15 cellular contexts compared by ENCODE assay signal in the genomic region with DNA sequence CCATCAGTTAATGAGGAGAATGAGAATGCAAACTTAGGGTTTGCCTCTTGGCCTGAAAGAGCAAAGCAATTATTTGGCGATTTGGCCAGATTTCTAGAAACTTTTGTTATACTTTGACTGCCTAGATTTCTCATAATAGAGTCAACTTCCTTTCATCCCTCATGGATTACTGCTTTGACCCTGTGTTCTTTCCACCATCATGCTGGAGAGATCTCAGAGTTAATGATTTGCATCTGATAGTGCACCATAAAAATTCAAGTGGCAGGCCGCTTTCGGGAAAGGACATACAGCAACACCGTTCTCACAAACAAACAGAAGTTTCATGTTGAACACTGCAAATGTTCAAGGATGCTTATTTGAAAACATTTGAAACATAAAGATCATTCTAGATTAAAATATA.
DNase-seq lines count a peak whose midpoint lies in the region; ATAC-seq lines count a peak whose summit lies in the region.
"Had no signal": no experiment of that assay in that cellular context is flagged by ENCODE, and none has a peak within 500 bp of the region (broad histone marks: within the 10 kb centered on the region; RNA-seq: fewer than 3 reads in every experiment).

No MANE protein-coding gene starts in this region.

- peak; percentile 43 for DNase-seq in COLO668 (lab: John Stamatoyannopoulos, UW; ENCODE audit: unreplicated experiment)
- DNase-seq in SHP77 treated with DMSO at 0.1 percent for 48 hours (lab: John Stamatoyannopoulos, UW), result peak; percentile 17
- peak; percentile 62 for DNase-seq in left kidney (ENCODE audit: low read depth, low spot score)
- DNase-seq in activated naive CD4-positive, alpha-beta T cell treated with anti-CD3 and anti-CD28 coated beads, Interleukin-2, amount 50 U/mL, for 16 hours, result no peak
- no peak for DNase-seq in mesenteric fat pad (ENCODE audit: low spot score)
- DNase-seq: activated naive CD4-positive, alpha-beta T cell treated with anti-CD3 and anti-CD28 coated beads, Interleukin-2, amount 10 ng/mL, durations not matched to agents 7 days and 5 days; AML-193; effector CD8-positive, alpha-beta T cell; SIG-M5; spleen; stimulated activated naive CD4-positive, alpha-beta T cell treated with Interleukin-2 at 50 U/mL for 16 hours had no signal

- no peak overlapping the region for H3K4me3 ChIP-seq in rectal smooth muscle tissue (ENCODE audit: low read length)
- H3K4me3 ChIP-seq: cardiac muscle cell, spleen had no signal

- H3K9ac ChIP-seq in rectal smooth muscle tissue (ENCODE audit: low read length), result no peak overlapping the region

- H3K27me3 ChIP-seq in rectal smooth muscle tissue (ENCODE audit: control insufficient read depth, insufficient read depth, low read length), result no peaks in the 10 kb centered on the region
- H3K27me3 ChIP-seq: cardiac muscle cell, spleen had no signal

- H3K4me1 ChIP-seq in rectal smooth muscle tissue (ENCODE audit: control insufficient read depth, insufficient read depth, low read length), result peaks cover 17% of the 10 kb centered on the region

- H3K36me3 ChIP-seq in rectal smooth muscle tissue (ENCODE audit: control insufficient read depth, insufficient read depth, low read length), result no peaks in the 10 kb centered on the region
- H3K36me3 ChIP-seq: cardiac muscle cell, spleen had no signal

- H3K27ac ChIP-seq in rectal smooth muscle tissue (ENCODE audit: low read depth, low read length), result peak overlapping the region; percentile 11
- H3K27ac ChIP-seq: cardiac muscle cell, spleen had no signal

- ATAC-seq in HG03571 (IDR thresholded peaks at IDR 0.05; ENCODE audit: unreplicated experiment), result no peak
- no peak for ATAC-seq in HG03457 (IDR thresholded peaks at IDR 0.05; ENCODE audit: unreplicated experiment)

Comparison
In these comparisons a context has a peak if more than half of its experiments do, and no peak if none do; other contexts are left out.
1. DNase-seq: peak in COLO668 (single experiment), SHP77 treated with DMSO at 0.1 percent for 48 hours (single experiment) and left kidney (single experiment); none in activated naive CD4-positive, alpha-beta T cell treated with anti-CD3 and anti-CD28 coated beads, Interleukin-2, amount 50 U/mL, for 16 hours (single experiment) and mesenteric fat pad (single experiment).